Comparison of ENCODE assay signal across 9 cellular contexts in the genomic region with DNA sequence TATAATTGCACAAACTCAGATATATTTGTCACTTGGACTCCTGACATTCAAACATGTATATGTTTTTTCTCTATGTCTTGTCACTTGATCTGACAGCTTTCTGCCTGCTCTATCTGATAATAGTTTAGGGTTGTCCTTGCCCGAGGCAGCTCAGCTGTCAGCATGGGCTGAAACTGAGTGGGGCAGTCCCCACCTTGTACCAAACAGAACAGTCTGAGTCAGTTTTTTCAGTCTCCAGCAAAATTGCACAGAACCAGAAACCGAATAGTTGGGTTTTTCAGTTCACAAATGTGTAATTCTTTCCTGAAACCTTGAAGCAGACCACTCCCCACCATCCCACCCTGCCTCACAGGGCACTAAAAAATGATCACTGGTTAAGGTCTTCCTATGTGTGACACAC. TPM values are rescaled to one million over a fixed set of nuclear protein-coding genes. Genes with fewer than 3 reads are reported as not detected.
DNase-seq lines count a peak whose midpoint lies in the region; ATAC-seq and TF ChIP-seq lines count a peak whose summit lies in the region.
"Had no signal": no experiment of that assay in that cellular context is flagged by ENCODE, and none has a peak within 500 bp of the region (broad histone marks: within the 10 kb centered on the region; RNA-seq: fewer than 3 reads in every experiment).

No MANE protein-coding gene starts in this region.

- peaks cover 94% of the 10 kb centered on the region for H3K27me3 Mint-ChIP-seq in Calu3 (ENCODE audit: unreplicated experiment)
- H3K27me3 Mint-ChIP-seq in progenitor cell of endocrine pancreas: peaks cover 78% of the 10 kb centered on the region

- ATAC-seq in GM19351 (IDR thresholded peaks at IDR 0.05; ENCODE audit: unreplicated experiment) (peak; percentile 98), HG02981 (IDR thresholded peaks at IDR 0.05; ENCODE audit: unreplicated experiment) (peak; percentile 97)

- in situ Hi-C loops in GM13977 (cut with MboI; ENCODE audit: low pct_unique_long_range_greater_than_20kb, low sequenced_read_pairs, unreplicated experiment): no loop called here

- H3K36me3 Mint-ChIP-seq in Calu3 (ENCODE audit: insufficient read depth, unreplicated experiment): no peaks in the 10 kb centered on the region
- H3K36me3 Mint-ChIP-seq in progenitor cell of endocrine pancreas (ENCODE audit: insufficient read depth): no peaks in the 10 kb centered on the region

- H3K27ac Mint-ChIP-seq in Calu3 (ENCODE audit: unreplicated experiment) (no peak overlapping the region), progenitor cell of endocrine pancreas (no peak overlapping the region)

- H3K4me1 Mint-ChIP-seq in Calu3 (ENCODE audit: low read depth, unreplicated experiment): no peaks in the 10 kb centered on the region
- H3K4me1 Mint-ChIP-seq in progenitor cell of endocrine pancreas (ENCODE audit: low read depth): peaks cover 16% of the 10 kb centered on the region

- intact Hi-C loops in posterior cingulate gyrus (cut with DNase I) (no loop called here), Calu3 (cut with micrococcal nuclease; ENCODE audit: unreplicated experiment) (no loop called here)

- no TSS peak for BruUV-seq in Calu3 (replicated peaks; lab: Mats Ljungman, UMichigan)

- DNase-seq in GM13977 (ENCODE audit: low spot score) (peak; percentile 89), posterior cingulate gyrus (no peak), Calu3 (no peak), progenitor cell of endocrine pancreas (ENCODE audit: low spot score, unreplicated experiment) (no peak), GDM1 (lab: John Stamatoyannopoulos, UW) (no peak)
- peak; percentile 64 to 69 for DNase-seq in activated T-cell treated with anti-CD3 and anti-CD28 coated beads, Interleukin-2, amount 50 U/mL, for 48 hours

- H3K9me3 Mint-ChIP-seq in Calu3 (ENCODE audit: low read depth, unreplicated experiment) (no peaks in the 10 kb centered on the region), progenitor cell of endocrine pancreas (ENCODE audit: low read depth) (no peaks in the 10 kb centered on the region)

- CTCF ChIA-PET in Calu3 (lab: Charles Lee): interaction anchor here (1.0 kb wide), 1 partner anchor 9 kb away, joined by 5 read pairs; no protein-coding TSS in a partner anchor

- H3K4me3 Mint-ChIP-seq in Calu3 (ENCODE audit: low read depth, unreplicated experiment) (no peak overlapping the region), progenitor cell of endocrine pancreas (ENCODE audit: low read depth) (no peak overlapping the region)

- no peak for TF ChIP-seq CTCF in GM13977 (IDR thresholded peaks at IDR 0.05; ENCODE audit: extremely low read depth, insufficient read depth, missing control alignments)
- TF ChIP-seq CTCF in Calu3 (IDR thresholded peaks at IDR 0.05; ENCODE audit: unreplicated experiment): no peak
- no peak for TF ChIP-seq CTCF in progenitor cell of endocrine pancreas (IDR thresholded peaks at IDR 0.05; ENCODE audit: unreplicated experiment)

RNA-seq across cellular contexts. Expression of a gene that starts 9.5 kb away (rescaled TPM):
- total RNA-seq in Calu3 (2022) (not detected in 2 replicates), progenitor cell of endocrine pancreas (0.44 and 0.48 TPM in 2 replicates)
- total RNA-seq: endothelial cell of umbilical vein had no signal

RNA-seq across cellular contexts. Expression of a gene that starts 41.7 kb away (rescaled TPM):
- total RNA-seq in Calu3 (2022) (28.7 and 38.6 TPM in 2 replicates), progenitor cell of endocrine pancreas (32.9 and 37.7 TPM in 2 replicates)

Comparison
In these comparisons a context has a peak if more than half of its experiments do, and no peak if none do; other contexts are left out.
1. DNase-seq: peak in GM13977 (single experiment) and activated T-cell treated with anti-CD3 and anti-CD28 coated beads, Interleukin-2, amount 50 U/mL, for 48 hours (2 of 2); none in posterior cingulate gyrus (0 of 10), Calu3 (single experiment), progenitor cell of endocrine pancreas (single experiment) and GDM1 (single experiment).